In the genomic region with DNA sequence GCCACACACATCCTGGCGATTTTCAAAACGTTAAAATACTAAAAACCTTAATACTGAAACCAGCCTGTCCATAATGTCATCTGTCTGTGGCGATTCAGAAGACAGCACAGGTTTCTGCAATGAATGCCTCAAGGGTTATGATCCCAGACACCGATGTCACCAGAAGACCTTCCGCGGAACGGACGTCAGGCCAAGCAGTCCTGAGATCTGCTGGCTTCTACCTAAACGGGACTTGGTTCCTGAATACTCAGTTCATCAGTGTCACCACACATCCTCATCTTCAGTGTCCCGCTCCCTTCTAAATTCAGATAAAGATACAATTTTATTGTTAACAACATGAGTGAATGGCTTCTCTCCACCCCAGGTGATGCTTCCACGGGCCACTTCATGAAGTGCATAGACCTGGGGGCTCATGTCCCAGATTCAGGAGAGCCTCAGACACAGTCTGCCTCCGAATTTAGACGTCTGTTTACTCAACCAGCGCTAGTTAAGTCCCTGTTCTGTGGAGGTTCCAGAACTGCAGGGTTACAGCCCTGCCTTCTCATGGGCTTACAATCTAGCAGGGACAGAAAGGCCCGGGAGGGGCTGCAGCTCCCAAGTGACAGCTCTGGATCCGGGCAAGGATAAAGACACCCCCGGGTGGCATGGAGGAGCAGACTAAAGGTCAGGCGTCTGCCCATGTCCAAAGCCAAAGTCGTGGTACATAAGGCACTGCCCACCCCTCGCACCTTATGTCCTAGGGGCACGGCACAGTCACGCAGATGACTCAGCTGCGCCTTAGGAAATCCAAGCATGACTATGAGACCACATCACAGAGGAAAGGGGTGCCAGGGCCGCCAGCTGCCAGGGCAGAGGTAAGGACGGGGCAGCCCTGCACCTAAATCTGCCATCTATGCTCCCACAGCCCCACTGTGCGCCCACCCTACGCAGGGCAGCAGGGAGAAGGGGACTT, we compare ENCODE assay signal across 9 cellular contexts.
DNase-seq lines count a peak whose midpoint lies in the region; TF ChIP-seq lines count a peak whose summit lies in the region.
"Had no signal": no experiment of that assay in that cellular context is flagged by ENCODE, and none has a peak within 500 bp of the region (broad histone marks: within the 10 kb centered on the region; RNA-seq: fewer than 3 reads in every experiment).

No MANE protein-coding gene starts in this region.

- no peak overlapping the region for H3K27ac Mint-ChIP-seq in glutamatergic neuron (ENCODE audit: unreplicated experiment)

- no peaks in the 10 kb centered on the region for H3K9me3 ChIP-seq in subcutaneous abdominal adipose tissue (ENCODE audit: control insufficient read depth in 5 of 5, low read length in 5 of 5)

- H3K36me3 ChIP-seq in kidney epithelial cell (ENCODE audit: control insufficient read depth, insufficient read depth, low read length) = peaks cover 1% of the 10 kb centered on the region
- peaks cover 0 to 45% (median 37%) of the 10 kb centered on the region in 5 donors for H3K36me3 ChIP-seq in subcutaneous abdominal adipose tissue (ENCODE audit: control insufficient read depth in 5 of 5, insufficient read depth in 5 of 5, low read length in 5 of 5)

- TF ChIP-seq CTCF in astrocyte of the cerebellum (IDR thresholded peaks at IDR 0.05; ENCODE audit: low read depth, low read length, missing control alignments) = no peak
- TF ChIP-seq CTCF in kidney epithelial cell (IDR thresholded peaks at IDR 0.05; ENCODE audit: insufficient read depth, low read length, poor library complexity, severe bottlenecking) = no peak
- no peak for TF ChIP-seq CTCF in glutamatergic neuron (IDR thresholded peaks at IDR 0.05; ENCODE audit: partially characterized antibody, unreplicated experiment)

- DNase-seq in HPDE6-E6E7 (ENCODE audit: extremely low spot score) (peak; percentile 43), astrocyte of the cerebellum (ENCODE audit: low read depth) (peak; percentile 49), kidney epithelial cell (ENCODE audit: low read depth) (peak; percentile 74), DMS53 (lab: John Stamatoyannopoulos, UW) (no peak), GM19238 (ENCODE audit: insufficient read length, low spot score) (no peak), glutamatergic neuron (no peak), NCI-H446 (lab: John Stamatoyannopoulos, UW) (no peak)
- DNase-seq: stimulated activated CD4-positive, alpha-beta T cell treated with anti-CD3 and anti-CD28 coated beads, Interleukin-4, amount 100 ng/mL, for 1 hour had no signal

- peaks cover 22% of the 10 kb centered on the region for H3K4me1 Mint-ChIP-seq in glutamatergic neuron (ENCODE audit: low read depth, unreplicated experiment)

- H3K4me3 ChIP-seq in astrocyte of the cerebellum (ENCODE audit: low read depth, low read length) (peak overlapping the region; percentile 26), kidney epithelial cell (ENCODE audit: low read depth, low read length) (no peak overlapping the region), subcutaneous abdominal adipose tissue (ENCODE audit: low read depth in 1 of 5, low read length in 5 of 5) (peak overlapping the region in 3 of 5 donors; percentile 40 to 52 (median 41))

- H3K9ac ChIP-seq in subcutaneous abdominal adipose tissue (ENCODE audit: low read length in 5 of 5) = peak overlapping the region; percentile 52 to 65 (median 60)

- peaks cover 3% of the 10 kb centered on the region for H3K27me3 Mint-ChIP-seq in glutamatergic neuron (ENCODE audit: unreplicated experiment)

- H3K4me1 ChIP-seq in subcutaneous abdominal adipose tissue (ENCODE audit: control insufficient read depth in 5 of 5, insufficient read depth in 5 of 5, low read length in 5 of 5) = peaks cover 7 to 35% (median 31%) of the 10 kb centered on the region in 5 donors

- no peak overlapping the region for H3K4me3 Mint-ChIP-seq in glutamatergic neuron (ENCODE audit: unreplicated experiment)

- H3K36me3 Mint-ChIP-seq in glutamatergic neuron (ENCODE audit: unreplicated experiment) = peaks cover 4% of the 10 kb centered on the region

- H3K27me3 ChIP-seq in kidney epithelial cell (ENCODE audit: control insufficient read depth, insufficient read depth, low read length) (no peaks in the 10 kb centered on the region), subcutaneous abdominal adipose tissue (ENCODE audit: control insufficient read depth in 5 of 5, insufficient read depth in 4 of 5, low read length in 5 of 5) (no peaks in the 10 kb centered on the region)

- in situ Hi-C loops in astrocyte of the cerebellum (cut with HindIII; ENCODE audit: low sequenced_read_pairs) = loop anchor here (25.0 kb wide), 1 partner anchor 180 kb away; no protein-coding TSS in a partner anchor

- peaks cover 9% of the 10 kb centered on the region for H3K9me3 Mint-ChIP-seq in glutamatergic neuron (ENCODE audit: unreplicated experiment)

- H3K27ac ChIP-seq in subcutaneous abdominal adipose tissue (ENCODE audit: low read depth, low read length) = peak overlapping the region; percentile 88

Comparison
In these comparisons a context has a peak if more than half of its experiments do, and no peak if none do; other contexts are left out.
1. DNase-seq: peak in HPDE6-E6E7 (single experiment), astrocyte of the cerebellum (single experiment) and kidney epithelial cell (single experiment); none in DMS53 (single experiment), GM19238 (single experiment), glutamatergic neuron (single experiment) and NCI-H446 (0 of 2).